8 cellular contexts compared by ENCODE assay signal in the genomic region with DNA sequence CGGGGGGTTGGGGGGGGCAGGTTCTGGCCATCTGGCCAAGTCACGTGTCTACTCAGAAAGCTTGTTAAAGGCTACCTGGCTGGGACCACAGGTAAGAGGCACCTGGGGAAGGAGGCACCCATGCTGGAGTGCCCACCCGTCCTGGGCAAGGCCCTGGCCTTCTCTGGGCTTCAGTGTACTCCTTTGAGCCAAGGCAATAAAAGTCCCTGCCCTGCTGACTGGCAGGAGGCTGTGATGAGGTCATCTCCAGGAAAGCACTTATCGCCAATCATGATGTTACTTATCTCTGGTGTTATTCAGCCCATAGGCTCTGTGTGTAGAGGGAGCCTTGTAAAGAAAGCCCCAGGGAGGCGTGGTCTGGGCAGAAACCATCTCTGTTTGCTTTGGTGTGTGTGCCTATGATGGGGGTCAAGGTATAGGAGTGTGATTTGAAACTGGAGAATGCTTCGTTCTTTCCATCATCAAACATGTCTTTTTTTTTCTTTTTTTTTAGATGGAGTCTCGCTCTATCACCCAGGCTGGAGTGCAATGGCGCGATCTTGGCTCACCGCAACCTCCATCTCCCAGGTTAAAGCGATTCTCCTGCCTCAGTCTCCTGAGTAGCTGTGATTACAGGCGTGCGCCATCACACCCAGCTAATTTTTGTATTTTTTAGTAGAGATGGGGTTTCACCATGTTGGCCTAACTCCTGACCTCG. TPM values are rescaled to one million over a fixed set of nuclear protein-coding genes. Genes with fewer than 3 reads are reported as not detected.
DNase-seq lines count a peak whose midpoint lies in the region; TF ChIP-seq lines count a peak whose summit lies in the region.

No MANE protein-coding gene starts in this region.

- peak; percentile 43 for TF ChIP-seq POLR2A in prostate gland (IDR thresholded peaks at IDR 0.05)

- H3K4me1 ChIP-seq in prostate gland (replicated peaks): peaks cover 32% of the 10 kb centered on the region

- no peaks in the 10 kb centered on the region for H3K27me3 ChIP-seq in prostate gland (replicated peaks; ENCODE audit: insufficient read depth)

- H3K4me3 ChIP-seq in LNCaP clone FGC (ENCODE audit: low read depth, low read length) (peak overlapping the region; percentile 23; the same call in 1 of the 2 replicates), epithelial cell of esophagus (ENCODE audit: low read length) (no peak overlapping the region), prostate gland (no peak overlapping the region)

- H3K9me3 ChIP-seq in prostate gland: no peaks in the 10 kb centered on the region

- H3K27ac ChIP-seq in prostate gland: peak overlapping the region; percentile 90 to 95

- 61% methylated on average over 13 of the region's 14 CpGs for WGBS in prostate gland

- DNase-seq in COLO668 (lab: John Stamatoyannopoulos, UW; ENCODE audit: unreplicated experiment) (peak; percentile 95), LNCaP clone FGC (ENCODE audit: low read depth) (peak; percentile 99), RKO (ENCODE audit: low spot score) (peak; percentile 64), epithelial cell of esophagus (ENCODE audit: low read depth) (peak; percentile 80), prostate gland (ENCODE audit: low spot score) (peak; percentile 72), inferior parietal cortex (ENCODE audit: extremely low spot score) (no peak), occipital lobe (lab: John Stamatoyannopoulos, UW) (no peak)
- DNase-seq in stimulated activated CD8-positive, alpha-beta memory T cell treated with anti-CD3 and anti-CD28 coated beads, Interleukin-4, amount 100 ng/mL, for 48 hours: no peak

- intact Hi-C loops in prostate gland (cut with DNase I): no loop called here

- no peaks in the 10 kb centered on the region for H3K36me3 ChIP-seq in prostate gland

- TF ChIP-seq CTCF in LNCaP clone FGC (IDR thresholded peaks at IDR 0.05; ENCODE audit: control insufficient read depth, extremely low read depth, insufficient read depth): no peak
- TF ChIP-seq CTCF in epithelial cell of esophagus (IDR thresholded peaks at IDR 0.05; ENCODE audit: insufficient read depth, low read depth, low read length, missing control alignments): no peak
- TF ChIP-seq CTCF in prostate gland (IDR thresholded peaks at IDR 0.05): no peak

RNA-seq across cellular contexts. Expression of a gene that starts 2.5 kb away (rescaled TPM):
- total RNA-seq in prostate gland (100 to 1,000 TPM; 162 to 216 TPM), occipital lobe (0.31 TPM)

RNA-seq across cellular contexts. Expression of a gene that starts 14.1 kb away (rescaled TPM):
- total RNA-seq in prostate gland (10 to 100 TPM in 1 of 2 donors, 1 to 10 TPM in 1; 5.9 to 19.8 TPM), occipital lobe (0.78 TPM)

RNA-seq across cellular contexts. Expression of a gene that starts 32.7 kb away (rescaled TPM):
- total RNA-seq in prostate gland: 1 to 10 TPM in 1 of 2 donors, not detected in 1; 4.9 TPM
- total RNA-seq in occipital lobe: not detected

RNA-seq across cellular contexts. Expression of a gene that starts 58.2 kb away (rescaled TPM):
- total RNA-seq in prostate gland (100 to 1,000 TPM; 156 to 176 TPM), occipital lobe (not detected)

Comparison
In these comparisons a context has a peak if more than half of its experiments do, and no peak if none do; other contexts are left out.
1. DNase-seq: peak in COLO668 (single experiment), LNCaP clone FGC (single experiment), RKO (single experiment), epithelial cell of esophagus (single experiment) and prostate gland (single experiment); none in stimulated activated CD8-positive, alpha-beta memory T cell treated with anti-CD3 and anti-CD28 coated beads, Interleukin-4, amount 100 ng/mL, for 48 hours (single experiment), inferior parietal cortex (single experiment) and occipital lobe (single experiment).
2. RNA of a gene that starts 2.5 kb away (total RNA-seq): 162 to 216 TPM in prostate gland; 0.31 TPM in occipital lobe (single experiment); every median in the first group is over 100 times any median in the second.